In the genomic region with DNA sequence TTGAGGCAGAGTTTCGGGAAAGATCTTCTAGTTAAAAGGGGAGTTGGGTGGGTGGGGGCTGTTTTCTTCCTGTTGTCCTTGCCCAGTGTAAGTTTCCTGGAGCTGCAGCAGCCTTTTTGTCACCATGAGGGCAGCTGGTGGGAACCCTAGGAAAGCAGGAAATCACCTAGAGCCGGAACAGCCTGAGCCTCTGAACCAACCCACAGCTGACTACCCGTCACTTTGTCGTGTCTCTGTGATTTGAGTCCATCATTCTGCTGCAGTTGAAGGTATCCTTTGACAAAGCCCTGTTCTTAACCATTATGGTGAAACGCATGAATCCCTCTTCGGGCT, we compare ENCODE assay signal across 8 cellular contexts. TPM values are rescaled to one million over a fixed set of nuclear protein-coding genes. Genes with fewer than 3 reads are reported as not detected.
DNase-seq lines count a peak whose midpoint lies in the region; ATAC-seq and TF ChIP-seq lines count a peak whose summit lies in the region.

No MANE protein-coding gene starts in this region.

- H3K9me2 ChIP-seq in DOHH2 (replicated peaks; ENCODE audit: control insufficient read depth, low read length), result no peaks in the 10 kb centered on the region

- H3K36me3 ChIP-seq in DOHH2 (ENCODE audit: control insufficient read depth, low read length), result peaks cover 4% of the 10 kb centered on the region
- no peaks in the 10 kb centered on the region for H3K36me3 ChIP-seq in RWPE2 (ENCODE audit: low read depth)

- H3K4me2 ChIP-seq in DOHH2 (ENCODE audit: low read length), result peak overlapping the region; percentile 91

- no peaks in the 10 kb centered on the region for H3K27me3 ChIP-seq in DOHH2 (ENCODE audit: control insufficient read depth, low read length)
- H3K27me3 ChIP-seq in RWPE2 (ENCODE audit: insufficient read depth, poor library complexity, severe bottlenecking), result no peaks in the 10 kb centered on the region

- H3K79me2 ChIP-seq in DOHH2 (ENCODE audit: control insufficient read depth, low read length), result peaks cover 46% of the 10 kb centered on the region

- H3K9me3 ChIP-seq in DOHH2 (ENCODE audit: control insufficient read depth, insufficient read depth, low read length), result no peaks in the 10 kb centered on the region
- no peaks in the 10 kb centered on the region for H3K9me3 ChIP-seq in RWPE2 (ENCODE audit: severe bottlenecking)

- H3K4me1 Mint-ChIP-seq in progenitor cell of endocrine pancreas (ENCODE audit: low read depth), result peaks cover 7% of the 10 kb centered on the region

- ATAC-seq in RWPE2 (ENCODE audit: low read depth) (no peak), HG02884 (IDR thresholded peaks at IDR 0.05; ENCODE audit: unreplicated experiment) (no peak)

- H3K36me3 Mint-ChIP-seq in progenitor cell of endocrine pancreas (ENCODE audit: insufficient read depth), result peaks cover 2% of the 10 kb centered on the region

- peak overlapping the region; percentile 98 for H3K4me3 Mint-ChIP-seq in progenitor cell of endocrine pancreas (ENCODE audit: low read depth)

- TF ChIP-seq CTCF in DOHH2 (IDR thresholded peaks at IDR 0.05; ENCODE audit: low read depth, low read length, poor library complexity, severe bottlenecking) (no peak), RWPE2 (IDR thresholded peaks at IDR 0.05; ENCODE audit: poor library complexity, severe bottlenecking) (no peak), epithelial cell of proximal tubule (conservative IDR thresholded peaks at IDR 0.05; ENCODE audit: low read depth, low read length) (no peak), progenitor cell of endocrine pancreas (IDR thresholded peaks at IDR 0.05; ENCODE audit: unreplicated experiment) (no peak)

- H3K27ac ChIP-seq in DOHH2 (ENCODE audit: low read depth, low read length) (peak overlapping the region; percentile 74), RWPE2 (ENCODE audit: poor library complexity, severe bottlenecking) (peak overlapping the region; percentile 64)

- peaks cover 5% of the 10 kb centered on the region for H3K27me3 Mint-ChIP-seq in progenitor cell of endocrine pancreas

- H3K4me1 ChIP-seq in DOHH2 (ENCODE audit: control insufficient read depth, low read length) (peaks cover 33% of the 10 kb centered on the region), RWPE2 (ENCODE audit: insufficient read depth, poor library complexity, severe bottlenecking) (peaks cover 6% of the 10 kb centered on the region)

- peaks cover 4% of the 10 kb centered on the region for H3K9me3 Mint-ChIP-seq in progenitor cell of endocrine pancreas (ENCODE audit: low read depth)

- DNase-seq in RWPE2 (ENCODE audit: low spot score) (no peak), epithelial cell of proximal tubule (ENCODE audit: low read depth) (no peak), progenitor cell of endocrine pancreas (ENCODE audit: low spot score, unreplicated experiment) (no peak), NAMALWA (ENCODE audit: low spot score) (no peak), DMS79 treated with DMSO at 0.1 percent for 48 hours (lab: John Stamatoyannopoulos, UW) (no peak), mesenteric fat pad (ENCODE audit: low spot score) (no peak)

- no peaks in the 10 kb centered on the region for H4K20me1 ChIP-seq in DOHH2 (ENCODE audit: control insufficient read depth, insufficient read depth, low read depth, low read length)

- H3K4me3 ChIP-seq in DOHH2 (ENCODE audit: low read length), result peak overlapping the region; percentile 99
- H3K4me3 ChIP-seq in RWPE2 (ENCODE audit: severe bottlenecking), result peak overlapping the region; percentile 46
- peak overlapping the region; percentile 89 for H3K4me3 ChIP-seq in epithelial cell of proximal tubule (ENCODE audit: low read depth, low read length)

- no peaks in the 10 kb centered on the region for H3F3A ChIP-seq in DOHH2 (ENCODE audit: control insufficient read depth, insufficient read depth)

- H3K27ac Mint-ChIP-seq in progenitor cell of endocrine pancreas, result peak overlapping the region; percentile 98

RNA-seq across cellular contexts. Expression of a gene that starts 1.2 kb away (rescaled TPM):
- total RNA-seq in epithelial cell of proximal tubule, result 0.22 and 4.7 TPM in 2 replicates
- 3.6 and 3.7 TPM in 2 replicates for total RNA-seq in progenitor cell of endocrine pancreas
- 3.7 TPM for total RNA-seq in mesenteric fat pad

RNA-seq across cellular contexts. Expression of a gene that starts 24.4 kb away (rescaled TPM):
- total RNA-seq in epithelial cell of proximal tubule (133 and 175 TPM in 2 replicates), progenitor cell of endocrine pancreas (80.8 TPM in 2 replicates), mesenteric fat pad (72.0 TPM)

Comparison
In these comparisons a context has a peak if more than half of its experiments do, and no peak if none do; other contexts are left out.
1. H3K4me3 ChIP-seq: peak in every context shown above with its lines; median percentile 99 in DOHH2; 89 in epithelial cell of proximal tubule; 46 in RWPE2.